Comparison of ENCODE assay signal across 1 cellular context in genomic region chr5:169978744-169979143, GRCh38.
TF ChIP-seq lines count a peak whose summit lies in the region.

No MANE protein-coding gene starts in this region.

TF ChIP-seq in H1, 55 proteins besides CTCF, POLR2A, EP300 and RAD21 (continued from another document):
- TF ChIP-seq, protein P1, sequence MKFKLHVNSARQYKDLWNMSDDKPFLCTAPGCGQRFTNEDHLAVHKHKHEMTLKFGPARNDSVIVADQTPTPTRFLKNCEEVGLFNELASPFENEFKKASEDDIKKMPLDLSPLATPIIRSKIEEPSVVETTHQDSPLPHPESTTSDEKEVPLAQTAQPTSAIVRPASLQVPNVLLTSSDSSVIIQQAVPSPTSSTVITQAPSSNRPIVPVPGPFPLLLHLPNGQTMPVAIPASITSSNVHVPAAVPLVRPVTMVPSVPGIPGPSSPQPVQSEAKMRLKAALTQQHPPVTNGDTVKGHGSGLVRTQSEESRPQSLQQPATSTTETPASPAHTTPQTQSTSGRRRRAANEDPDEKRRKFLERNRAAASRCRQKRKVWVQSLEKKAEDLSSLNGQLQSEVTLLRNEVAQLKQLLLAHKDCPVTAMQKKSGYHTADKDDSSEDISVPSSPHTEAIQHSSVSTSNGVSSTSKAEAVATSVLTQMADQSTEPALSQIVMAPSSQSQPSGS (IDR thresholded peaks at IDR 0.05; ENCODE audit: low read length): no peak
- TF ChIP-seq JUN (IDR thresholded peaks at IDR 0.05; ENCODE audit: low read depth, low read length) (no peak), SP2 (IDR thresholded peaks at IDR 0.05; ENCODE audit: low read length) (no peak), GTF2F1 (IDR thresholded peaks at IDR 0.05; ENCODE audit: borderline replicate concordance, low read depth, low read length) (no peak), POU5F1 (IDR thresholded peaks at IDR 0.05; ENCODE audit: low read depth, low read length) (no peak), PHF8 (conservative IDR thresholded peaks at IDR 0.05; ENCODE audit: low read depth, low read length) (no peak), RBBP5 (IDR thresholded peaks at IDR 0.05; ENCODE audit: borderline replicate concordance, low read depth, low read length) (no peak), KDM4A (IDR thresholded peaks at IDR 0.05; ENCODE audit: low read depth, low read length, severe bottlenecking) (no peak), SUZ12 (IDR thresholded peaks at IDR 0.05; ENCODE audit: low read length) (no peak), SP4 (IDR thresholded peaks at IDR 0.05; ENCODE audit: low read length) (no peak), FOSL1 (IDR thresholded peaks at IDR 0.05; ENCODE audit: insufficient read depth, low read depth, low read length) (no peak), ZNF274 (IDR thresholded peaks at IDR 0.05; ENCODE audit: borderline replicate concordance, extremely low read depth, low read length) (no peak), TAF7 (optimal IDR thresholded peaks at IDR 0.05; ENCODE audit: borderline replicate concordance, low read depth, low read length) (no peak), HDAC2 (IDR thresholded peaks at IDR 0.05; ENCODE audit: borderline replicate concordance in 1 of 2, low read depth in 2 of 2, low read length in 2 of 2) (no peak), CBX8 (IDR thresholded peaks at IDR 0.05; ENCODE audit: borderline replicate concordance, low read depth, low read length) (no peak), EGR1 (IDR thresholded peaks at IDR 0.05; ENCODE audit: borderline replicate concordance, low read depth, low read length) (no peak)
- TF ChIP-seq, protein P2, sequence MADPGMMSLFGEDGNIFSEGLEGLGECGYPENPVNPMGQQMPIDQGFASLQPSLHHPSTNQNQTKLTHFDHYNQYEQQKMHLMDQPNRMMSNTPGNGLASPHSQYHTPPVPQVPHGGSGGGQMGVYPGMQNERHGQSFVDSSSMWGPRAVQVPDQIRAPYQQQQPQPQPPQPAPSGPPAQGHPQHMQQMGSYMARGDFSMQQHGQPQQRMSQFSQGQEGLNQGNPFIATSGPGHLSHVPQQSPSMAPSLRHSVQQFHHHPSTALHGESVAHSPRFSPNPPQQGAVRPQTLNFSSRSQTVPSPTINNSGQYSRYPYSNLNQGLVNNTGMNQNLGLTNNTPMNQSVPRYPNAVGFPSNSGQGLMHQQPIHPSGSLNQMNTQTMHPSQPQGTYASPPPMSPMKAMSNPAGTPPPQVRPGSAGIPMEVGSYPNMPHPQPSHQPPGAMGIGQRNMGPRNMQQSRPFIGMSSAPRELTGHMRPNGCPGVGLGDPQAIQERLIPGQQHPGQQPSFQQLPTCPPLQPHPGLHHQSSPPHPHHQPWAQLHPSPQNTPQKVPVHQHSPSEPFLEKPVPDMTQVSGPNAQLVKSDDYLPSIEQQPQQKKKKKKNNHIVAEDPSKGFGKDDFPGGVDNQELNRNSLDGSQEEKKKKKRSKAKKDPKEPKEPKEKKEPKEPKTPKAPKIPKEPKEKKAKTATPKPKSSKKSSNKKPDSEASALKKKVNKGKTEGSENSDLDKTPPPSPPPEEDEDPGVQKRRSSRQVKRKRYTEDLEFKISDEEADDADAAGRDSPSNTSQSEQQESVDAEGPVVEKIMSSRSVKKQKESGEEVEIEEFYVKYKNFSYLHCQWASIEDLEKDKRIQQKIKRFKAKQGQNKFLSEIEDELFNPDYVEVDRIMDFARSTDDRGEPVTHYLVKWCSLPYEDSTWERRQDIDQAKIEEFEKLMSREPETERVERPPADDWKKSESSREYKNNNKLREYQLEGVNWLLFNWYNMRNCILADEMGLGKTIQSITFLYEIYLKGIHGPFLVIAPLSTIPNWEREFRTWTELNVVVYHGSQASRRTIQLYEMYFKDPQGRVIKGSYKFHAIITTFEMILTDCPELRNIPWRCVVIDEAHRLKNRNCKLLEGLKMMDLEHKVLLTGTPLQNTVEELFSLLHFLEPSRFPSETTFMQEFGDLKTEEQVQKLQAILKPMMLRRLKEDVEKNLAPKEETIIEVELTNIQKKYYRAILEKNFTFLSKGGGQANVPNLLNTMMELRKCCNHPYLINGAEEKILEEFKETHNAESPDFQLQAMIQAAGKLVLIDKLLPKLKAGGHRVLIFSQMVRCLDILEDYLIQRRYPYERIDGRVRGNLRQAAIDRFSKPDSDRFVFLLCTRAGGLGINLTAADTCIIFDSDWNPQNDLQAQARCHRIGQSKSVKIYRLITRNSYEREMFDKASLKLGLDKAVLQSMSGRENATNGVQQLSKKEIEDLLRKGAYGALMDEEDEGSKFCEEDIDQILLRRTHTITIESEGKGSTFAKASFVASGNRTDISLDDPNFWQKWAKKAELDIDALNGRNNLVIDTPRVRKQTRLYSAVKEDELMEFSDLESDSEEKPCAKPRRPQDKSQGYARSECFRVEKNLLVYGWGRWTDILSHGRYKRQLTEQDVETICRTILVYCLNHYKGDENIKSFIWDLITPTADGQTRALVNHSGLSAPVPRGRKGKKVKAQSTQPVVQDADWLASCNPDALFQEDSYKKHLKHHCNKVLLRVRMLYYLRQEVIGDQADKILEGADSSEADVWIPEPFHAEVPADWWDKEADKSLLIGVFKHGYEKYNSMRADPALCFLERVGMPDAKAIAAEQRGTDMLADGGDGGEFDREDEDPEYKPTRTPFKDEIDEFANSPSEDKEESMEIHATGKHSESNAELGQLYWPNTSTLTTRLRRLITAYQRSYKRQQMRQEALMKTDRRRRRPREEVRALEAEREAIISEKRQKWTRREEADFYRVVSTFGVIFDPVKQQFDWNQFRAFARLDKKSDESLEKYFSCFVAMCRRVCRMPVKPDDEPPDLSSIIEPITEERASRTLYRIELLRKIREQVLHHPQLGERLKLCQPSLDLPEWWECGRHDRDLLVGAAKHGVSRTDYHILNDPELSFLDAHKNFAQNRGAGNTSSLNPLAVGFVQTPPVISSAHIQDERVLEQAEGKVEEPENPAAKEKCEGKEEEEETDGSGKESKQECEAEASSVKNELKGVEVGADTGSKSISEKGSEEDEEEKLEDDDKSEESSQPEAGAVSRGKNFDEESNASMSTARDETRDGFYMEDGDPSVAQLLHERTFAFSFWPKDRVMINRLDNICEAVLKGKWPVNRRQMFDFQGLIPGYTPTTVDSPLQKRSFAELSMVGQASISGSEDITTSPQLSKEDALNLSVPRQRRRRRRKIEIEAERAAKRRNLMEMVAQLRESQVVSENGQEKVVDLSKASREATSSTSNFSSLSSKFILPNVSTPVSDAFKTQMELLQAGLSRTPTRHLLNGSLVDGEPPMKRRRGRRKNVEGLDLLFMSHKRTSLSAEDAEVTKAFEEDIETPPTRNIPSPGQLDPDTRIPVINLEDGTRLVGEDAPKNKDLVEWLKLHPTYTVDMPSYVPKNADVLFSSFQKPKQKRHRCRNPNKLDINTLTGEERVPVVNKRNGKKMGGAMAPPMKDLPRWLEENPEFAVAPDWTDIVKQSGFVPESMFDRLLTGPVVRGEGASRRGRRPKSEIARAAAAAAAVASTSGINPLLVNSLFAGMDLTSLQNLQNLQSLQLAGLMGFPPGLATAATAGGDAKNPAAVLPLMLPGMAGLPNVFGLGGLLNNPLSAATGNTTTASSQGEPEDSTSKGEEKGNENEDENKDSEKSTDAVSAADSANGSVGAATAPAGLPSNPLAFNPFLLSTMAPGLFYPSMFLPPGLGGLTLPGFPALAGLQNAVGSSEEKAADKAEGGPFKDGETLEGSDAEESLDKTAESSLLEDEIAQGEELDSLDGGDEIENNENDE (IDR thresholded peaks at IDR 0.05; ENCODE audit: insufficient replicate concordance, low read length): no peak
TF ChIP-seq in H1: peak in this region for 0.
